Comparison of ENCODE assay signal across 17 cellular contexts in genomic region chr17:57532556-57532955, GRCh38.
DNase-seq lines count a peak whose midpoint lies in the region; ATAC-seq, FAIRE-seq and TF ChIP-seq lines count a peak whose summit lies in the region.
"Had no signal": no experiment of that assay in that cellular context is flagged by ENCODE, and none has a peak within 500 bp of the region (broad histone marks: within the 10 kb centered on the region; RNA-seq: fewer than 3 reads in every experiment).

No MANE protein-coding gene starts in this region.

- no peak overlapping the region for H2BK5ac ChIP-seq in IMR-90 (ENCODE audit: low read depth, low read length, poor library complexity, severe bottlenecking)

- H3K27me3 ChIP-seq in BLaER1, result no peaks in the 10 kb centered on the region
- no peaks in the 10 kb centered on the region for H3K27me3 ChIP-seq in IMR-90 (ENCODE audit: control insufficient read depth, insufficient read depth, low read length)
- H3K27me3 ChIP-seq in K562 (ENCODE audit: control insufficient read depth in 2 of 2, insufficient read depth in 2 of 2, low read length in 2 of 2), result no peaks in the 10 kb centered on the region
- no peaks in the 10 kb centered on the region for H3K27me3 ChIP-seq in gastroesophageal sphincter
- no peaks in the 10 kb centered on the region for H3K27me3 ChIP-seq in uterus
- H3K27me3 ChIP-seq: breast epithelium had no signal

- H4K5ac ChIP-seq in IMR-90 (ENCODE audit: low read depth, low read length), result no peak overlapping the region

- in situ Hi-C loops in IMR-90 (cut with MboI; ENCODE audit: low sequenced_read_pairs) (no loop called here), K562 (cut with MboI) (no loop called here)

- CTCF ChIA-PET in IMR-90 (lab: Yijun Ruan, JAX), result interaction anchor here (1.3 kb wide), 1 partner anchor 20 kb away, joined by 4 read pairs; no protein-coding TSS in a partner anchor
- CTCF ChIA-PET in K562 (lab: Yijun Ruan, JAX; ENCODE audit: low intra/inter-chr PET ratio), result no interaction called here

- no peak overlapping the region for H3K18ac ChIP-seq in IMR-90 (ENCODE audit: low read depth, low read length)

- dilution Hi-C loops in IMR-90 (cut with HindIII; ENCODE audit: low sequenced_read_pairs, unreplicated experiment), result no loop called here

- no peak overlapping the region for H4K8ac ChIP-seq in IMR-90 (ENCODE audit: low read depth in 2 of 2, low read length in 2 of 2)

- H3K36me3 ChIP-seq in BLaER1 (peaks cover 74% of the 10 kb centered on the region), IMR-90 (ENCODE audit: control insufficient read depth, insufficient read depth, low read length) (no peaks in the 10 kb centered on the region), K562 (ENCODE audit: control insufficient read depth, insufficient read depth, low read length) (peaks cover 9% of the 10 kb centered on the region; the same call in 1 of the 3 replicates), gastroesophageal sphincter (peaks cover 0 to 6% of the 10 kb centered on the region in 2 donors), uterus (no peaks in the 10 kb centered on the region)
- H3K36me3 ChIP-seq: breast epithelium had no signal

- peak; percentile 46 for FAIRE-seq in K562 (lab: Jason Lieb, UNC)
- FAIRE-seq: endothelial cell of umbilical vein had no signal

- H2AFZ ChIP-seq in IMR-90 (replicated peaks; ENCODE audit: low read length, poor library complexity) (no peak overlapping the region), K562 (ENCODE audit: low read depth, low read length) (no peak overlapping the region)

- H3K27me3 Mint-ChIP-seq in nephron (ENCODE audit: low read depth), result peaks cover 50% of the 10 kb centered on the region

- H3K4me1 ChIP-seq in BLaER1 (peaks cover 100% of the 10 kb centered on the region), IMR-90 (ENCODE audit: control insufficient read depth, insufficient read depth, low read length) (peaks cover 15% of the 10 kb centered on the region), K562 (replicated peaks in 1 of 2; ENCODE audit: control insufficient read depth in 2 of 2, insufficient read depth in 2 of 2, low read length in 2 of 2) (peaks cover 11 to 15% of the 10 kb centered on the region in 2 experiments), gastroesophageal sphincter (peaks cover 0 to 20% (median 4%) of the 10 kb centered on the region in 3 donors), uterus (peaks cover 0 to 10% of the 10 kb centered on the region in 2 donors)

- peak overlapping the region in 2 of 3 experiments; percentile 20 to 57 for H3K4me3 Mint-ChIP-seq in nephron
- H3K4me3 Mint-ChIP-seq: activated T-cell treated with anti-CD3 and anti-CD28 coated beads, Interleukin-2, amount 50 U/mL, for 72 hours had no signal

- no peak for TF ChIP-seq RAD21 in IMR-90 (IDR thresholded peaks at IDR 0.05; ENCODE audit: low read length)
- no peak for TF ChIP-seq RAD21 in K562 (CRISPR knock-in tag; conservative IDR thresholded peaks at IDR 0.05 in 1 of 2, IDR thresholded peaks at IDR 0.05 in 1 of 2)

- peaks cover 8% of the 10 kb centered on the region for H3K36me3 Mint-ChIP-seq in nephron (ENCODE audit: low read depth)

- TF ChIP-seq CTCF in IMR-90 (conservative IDR thresholded peaks at IDR 0.05; ENCODE audit: low read depth, low read length) (no peak), K562 (IDR thresholded peaks at IDR 0.05 in 2 of 3, conservative IDR thresholded peaks at IDR 0.05 in 1 of 3; ENCODE audit: insufficient read depth in 2 of 3, low read depth in 1 of 3, low read length in 3 of 3) (no peak), nephron (IDR thresholded peaks at IDR 0.05; ENCODE audit: unreplicated experiment in 3 of 3) (no peak), gastroesophageal sphincter (IDR thresholded peaks at IDR 0.05) (no peak), uterus (IDR thresholded peaks at IDR 0.05) (no peak)

- TF ChIP-seq EP300 in K562 (IDR thresholded peaks at IDR 0.05; ENCODE audit: low read length) (no peak), gastroesophageal sphincter (IDR thresholded peaks at IDR 0.05) (no peak)

- H3K9me3 ChIP-seq in BLaER1 (no peaks in the 10 kb centered on the region), IMR-90 (ENCODE audit: control insufficient read depth, insufficient read depth, low read length) (no peaks in the 10 kb centered on the region), K562 (replicated peaks; ENCODE audit: control insufficient read depth, insufficient read depth, low read depth, low read length) (no peaks in the 10 kb centered on the region), gastroesophageal sphincter (no peaks in the 10 kb centered on the region), uterus (no peaks in the 10 kb centered on the region)
- H3K9me3 ChIP-seq: breast epithelium had no signal

- no peaks in the 10 kb centered on the region; the same call in 1 of the 2 replicates for H4K20me1 ChIP-seq in BLaER1
- H4K20me1 ChIP-seq in IMR-90 (ENCODE audit: insufficient read depth, low read length), result no peaks in the 10 kb centered on the region
- peaks cover 20% of the 10 kb centered on the region for H4K20me1 ChIP-seq in K562 (replicated peaks; ENCODE audit: control insufficient read depth, insufficient read depth, low read length)

- peak overlapping the region; percentile 76 to 92 (median 79) for H3K27ac Mint-ChIP-seq in nephron

- peaks cover 58% of the 10 kb centered on the region for H3K4me1 Mint-ChIP-seq in nephron

- no peak overlapping the region; the same call in 1 of the 2 replicates for H3K23ac ChIP-seq in IMR-90 (ENCODE audit: low read depth, low read length)

- no peak overlapping the region for H3K56ac ChIP-seq in IMR-90 (ENCODE audit: extremely low read depth, insufficient read depth, low read length)

- H3K4me3 ChIP-seq in BLaER1, result no peak overlapping the region
- no peak overlapping the region for H3K4me3 ChIP-seq in IMR-90 (ENCODE audit: insufficient read depth, low read depth, low read length)
- no peak overlapping the region for H3K4me3 ChIP-seq in K562
- no peak overlapping the region for H3K4me3 ChIP-seq in gastroesophageal sphincter
- H3K4me3 ChIP-seq in uterus, result no peak overlapping the region
- H3K4me3 ChIP-seq: breast epithelium, lung had no signal

- no peak overlapping the region for H2BK15ac ChIP-seq in IMR-90 (ENCODE audit: low read depth, low read length)

- no peaks in the 10 kb centered on the region for H3K79me2 ChIP-seq in K562 (ENCODE audit: control insufficient read depth, insufficient read depth, low read length)

- DNase-seq in IMR-90 (no peak), K562 (ENCODE audit: extremely low read depth in 1 of 4, low spot score in 3 of 4) (peak in 3 of 4 experiments; percentile 27 to 60 (median 30)), uterus (no peak)
- DNase-seq: activated T-cell treated with anti-CD3 and anti-CD28 coated beads, Interleukin-2, amount 50 U/mL, for 72 hours; dermis blood vessel endothelial cell; H7; NCI-H1436; Right ventricle myocardium superior; stimulated activated CD4-positive, alpha-beta T cell treated with anti-CD3 and anti-CD28 coated beads, Interleukin-4, amount 100 ng/mL, for 1 hour had no signal

- H4K91ac ChIP-seq in IMR-90 (ENCODE audit: insufficient read depth, low read depth, low read length), result no peak overlapping the region

- H3K4ac ChIP-seq in IMR-90 (ENCODE audit: low read depth, low read length), result 0 out of 2 replicates have a peak overlapping the region, but pooled peaks have one; percentile 3

- H3K9me1 ChIP-seq in IMR-90 (ENCODE audit: insufficient read depth, low read length), result peaks cover 29% of the 10 kb centered on the region
- no peaks in the 10 kb centered on the region for H3K9me1 ChIP-seq in K562 (ENCODE audit: control insufficient read depth, insufficient read depth, low read length)

- H3K4me2 ChIP-seq in BLaER1, result peak overlapping the region; percentile 81
- H3K4me2 ChIP-seq in IMR-90 (ENCODE audit: low read depth, low read length), result no peak overlapping the region
- peak overlapping the region; percentile 25; the same call in 1 of the 2 replicates for H3K4me2 ChIP-seq in K562 (ENCODE audit: insufficient read depth, low read length)

- ATAC-seq in IMR-90 (ENCODE audit: low read depth), result no peak
- peak; percentile 61 for ATAC-seq in K562
- ATAC-seq in HG02973 (IDR thresholded peaks at IDR 0.05; ENCODE audit: unreplicated experiment), result no peak
- no peak for ATAC-seq in GM18517 (IDR thresholded peaks at IDR 0.05; ENCODE audit: unreplicated experiment)
- no peak for ATAC-seq in gastroesophageal sphincter
- ATAC-seq: activated T-cell treated with anti-CD3 and anti-CD28 coated beads, Interleukin-2, amount 50 U/mL, for 72 hours had no signal

- intact Hi-C loops in IMR-90 (cut with micrococcal nuclease), result no loop called here
- intact Hi-C loops in K562 (cut with micrococcal nuclease), result no loop called here
- intact Hi-C loops in uterus (cut with DNase I; ENCODE audit: low total_unique reads), result no loop called here

- H3K27ac ChIP-seq in BLaER1 (peak overlapping the region; percentile 93), IMR-90 (ENCODE audit: insufficient read depth, low read length) (no peak overlapping the region), K562 (ENCODE audit: extremely low read depth, low read depth, low read length) (no peak overlapping the region; the same call in 2 of the 3 replicates), gastroesophageal sphincter (no peak overlapping the region), uterus (no peak overlapping the region)
- H3K27ac ChIP-seq: breast epithelium had no signal

- TF ChIP-seq POLR2A in IMR-90 (IDR thresholded peaks at IDR 0.05; ENCODE audit: low read depth, low read length) (no peak), K562 (conservative IDR thresholded peaks at IDR 0.05) (no peak), gastroesophageal sphincter (IDR thresholded peaks at IDR 0.05) (no peak), uterus (IDR thresholded peaks at IDR 0.05) (no peak)

- H3K79me1 ChIP-seq in IMR-90 (ENCODE audit: low read depth in 1 of 2, low read length in 2 of 2), result 0 out of 4 replicates have a peak, but pooled peaks cover 0 to 8% of the 10 kb centered on the region in 2 experiments

- peak overlapping the region; percentile 69 for H3K9ac ChIP-seq in BLaER1
- no peak overlapping the region for H3K9ac ChIP-seq in IMR-90 (ENCODE audit: low read depth, low read length)
- H3K9ac ChIP-seq in K562 (ENCODE audit: insufficient read depth in 1 of 2, low read depth in 2 of 2, low read length in 2 of 2), result no peak overlapping the region

- H3K14ac ChIP-seq in IMR-90 (replicated peaks; ENCODE audit: low read depth, low read length), result no peak overlapping the region

- no peaks in the 10 kb centered on the region for H3K9me3 Mint-ChIP-seq in nephron
- H3K9me3 Mint-ChIP-seq: activated T-cell treated with anti-CD3 and anti-CD28 coated beads, Interleukin-2, amount 50 U/mL, for 72 hours had no signal

- 0 out of 2 replicates have a peak overlapping the region, but pooled peaks have one; percentile 43 for H2BK120ac ChIP-seq in IMR-90 (ENCODE audit: low read depth, low read length)

- no peak overlapping the region for H2BK20ac ChIP-seq in IMR-90 (ENCODE audit: low read depth, low read length)

- peak overlapping the region; percentile 15 for H2AK5ac ChIP-seq in IMR-90 (ENCODE audit: low read depth, low read length)

- WGBS in IMR-90 (ENCODE audit: extremely low coverage in 2 of 2, insufficient read length in 1 of 2), 2 experiments, result 100% methylated on average over 2 of the region's 6 CpGs; no CpG with 5 or more reads in 1 of the 2 experiments
- WGBS in K562 (ENCODE audit: insufficient coverage, low coverage, missing lambda C conversion rate), result 28% methylated on average over 6 of the region's 6 CpGs
- 100% methylated on average over 2 to 4 of the region's 6 CpGs for WGBS in gastroesophageal sphincter (ENCODE audit: low coverage in 1 of 2), 2 donors

- POLR2A ChIA-PET in IMR-90 (lab: Charles Lee; ENCODE audit: unreplicated experiment) (interaction anchor here (0.6 kb wide), 1 partner anchor 50 kb away, joined by 3 read pairs; no protein-coding TSS in a partner anchor), K562 (lab: Yijun Ruan, JAX) (no interaction called here)

- no peak overlapping the region for H2AK9ac ChIP-seq in IMR-90 (replicated peaks; ENCODE audit: low read depth, low read length, poor library complexity)

- BruUV-seq in IMR-90 (replicated peaks; lab: Mats Ljungman, UMichigan) (no TSS peak), K562 (replicated peaks; lab: Mats Ljungman, UMichigan) (no TSS peak)

Comparison
In these comparisons a context has a peak if more than half of its experiments do, and no peak if none do; other contexts are left out.
1. DNase-seq: peak in K562 (3 of 4); none in IMR-90 (single experiment) and uterus (0 of 2).